ENCODE assay signal across 27 cellular contexts in genomic region chr5:84433461-84433860, GRCh38. TPM values are rescaled to one million over a fixed set of nuclear protein-coding genes. Genes with fewer than 3 reads are reported as not detected.
DNase-seq lines count a peak whose midpoint lies in the region; ATAC-seq and TF ChIP-seq lines count a peak whose summit lies in the region.
"Had no signal": no experiment of that assay in that cellular context is flagged by ENCODE, and none has a peak within 500 bp of the region (broad histone marks: within the 10 kb centered on the region; RNA-seq: fewer than 3 reads in every experiment).

No MANE protein-coding gene starts in this region.

- ATAC-seq in HG03432 (IDR thresholded peaks at IDR 0.05; ENCODE audit: unreplicated experiment) (no peak), gastroesophageal sphincter (no peak)
- ATAC-seq: activated T-cell treated with anti-CD3 and anti-CD28 coated beads, Interleukin-2, amount 50 U/mL, for 4 hours; heart left ventricle; naive thymus-derived CD4-positive, alpha-beta T cell; T-helper 17 cell had no signal

- no peak for TF ChIP-seq POLR2A in erythroblast (IDR thresholded peaks at IDR 0.05; ENCODE audit: low read length)
- no peak for TF ChIP-seq POLR2A in gastroesophageal sphincter (IDR thresholded peaks at IDR 0.05)

- no peak for TF ChIP-seq EP300 in gastroesophageal sphincter (IDR thresholded peaks at IDR 0.05)

- H3K27ac ChIP-seq in gastroesophageal sphincter = no peak overlapping the region
- H3K27ac ChIP-seq: coronary artery, heart left ventricle, vagina had no signal

- no peaks in the 10 kb centered on the region for H3K36me3 ChIP-seq in gastroesophageal sphincter
- H3K36me3 ChIP-seq: heart left ventricle, vagina had no signal

- no peaks in the 10 kb centered on the region for H3K27me3 ChIP-seq in gastroesophageal sphincter
- H3K27me3 ChIP-seq: heart left ventricle, vagina had no signal

- H3K4me3 ChIP-seq in gastroesophageal sphincter = no peak overlapping the region
- H3K4me3 ChIP-seq: coronary artery, heart left ventricle, vagina had no signal

- 55 to 70% methylated on average over 1 of the region's 1 CpG for WGBS in gastroesophageal sphincter (ENCODE audit: low coverage in 1 of 2), 2 donors

- no peaks in the 10 kb centered on the region for H3K4me1 ChIP-seq in gastroesophageal sphincter
- H3K4me1 ChIP-seq: heart left ventricle, vagina had no signal

- TF ChIP-seq CTCF in gastroesophageal sphincter (IDR thresholded peaks at IDR 0.05) = no peak

- H3K9me3 ChIP-seq in gastroesophageal sphincter = peaks cover 0 to 3% (median 0%) of the 10 kb centered on the region in 3 donors
- H3K9me3 ChIP-seq: vagina had no signal

- DNase-seq in HCEC 1CT (peak; percentile 41), amniotic epithelial cell (ENCODE audit: low read depth) (peak; percentile 82), fibroblast of peridontal ligament (ENCODE audit: extremely low read depth) (peak; percentile 61), stromal cell of bone marrow (ENCODE audit: low read depth) (peak; percentile 36), erythroblast (lab: John Stamatoyannopoulos, UW) (no peak)
- DNase-seq: activated CD4-positive, alpha-beta T cell treated with anti-CD3 and anti-CD28 coated beads for 4 hours; activated T-cell treated with anti-CD3 and anti-CD28 coated beads, Interleukin-2, amount 50 U/mL, for 4 hours; CD4-positive, CD25-positive, alpha-beta regulatory T cell; endodermal cell; GOT3; heart left ventricle; Karpas-422; mesendoderm; naive thymus-derived CD4-positive, alpha-beta T cell; NCI-H1694 treated with DMSO at 0.1 percent for 48 hours; NCI-H2171 treated with DMSO at 0.1 percent for 48 hours; NCI-H526 treated with DMSO at 0.1 percent for 48 hours; RPMI8226; stimulated activated CD4-positive, alpha-beta T cell treated with anti-CD3 and anti-CD28 coated beads, Interleukin-12 subunit alpha, Interleukin-12 subunit beta, amount 100 ng/mL, for 4 hours; stimulated activated naive CD4-positive, alpha-beta T cell treated with Interleukin-2 at 50 U/mL for 16 hours; T-helper 17 cell had no signal

RNA-seq across cellular contexts. Expression of gene EDIL3, which starts 48.8 kb away (rescaled TPM):
- 10 to 100 TPM; 12.2 to 26.9 (median 16.1) TPM for total RNA-seq in gastroesophageal sphincter
- total RNA-seq: activated CD8-positive, alpha-beta memory T cell treated with anti-CD3 and anti-CD28 coated beads for 36 hours; CD4-positive, CD25-positive, alpha-beta regulatory T cell; G401; naive thymus-derived CD4-positive, alpha-beta T cell; T-helper 17 cell had no signal

Comparison
In these comparisons a context has a peak if more than half of its experiments do, and no peak if none do; other contexts are left out.
1. DNase-seq: peak in HCEC 1CT (single experiment), amniotic epithelial cell (single experiment), fibroblast of peridontal ligament (single experiment) and stromal cell of bone marrow (single experiment); none in erythroblast (0 of 2).